1 cellular context compared by ENCODE assay signal in genomic region chr4:185916231-185916630, GRCh38.
TF ChIP-seq lines count a peak whose summit lies in the region.

No MANE protein-coding gene starts in this region.

TF ChIP-seq in GM23338, 12 proteins besides CTCF, POLR2A, EP300 and RAD21 (continued from another document):
- TF ChIP-seq CREB1 (CRISPR knock-in tag; IDR thresholded peaks at IDR 0.05; ENCODE audit: low read depth) (no peak), ZNF331 (CRISPR knock-in tag; IDR thresholded peaks at IDR 0.05; ENCODE audit: low read depth) (no peak), NANOG (IDR thresholded peaks at IDR 0.05; ENCODE audit: borderline replicate concordance) (no peak)
- TF ChIP-seq, protein P1, sequence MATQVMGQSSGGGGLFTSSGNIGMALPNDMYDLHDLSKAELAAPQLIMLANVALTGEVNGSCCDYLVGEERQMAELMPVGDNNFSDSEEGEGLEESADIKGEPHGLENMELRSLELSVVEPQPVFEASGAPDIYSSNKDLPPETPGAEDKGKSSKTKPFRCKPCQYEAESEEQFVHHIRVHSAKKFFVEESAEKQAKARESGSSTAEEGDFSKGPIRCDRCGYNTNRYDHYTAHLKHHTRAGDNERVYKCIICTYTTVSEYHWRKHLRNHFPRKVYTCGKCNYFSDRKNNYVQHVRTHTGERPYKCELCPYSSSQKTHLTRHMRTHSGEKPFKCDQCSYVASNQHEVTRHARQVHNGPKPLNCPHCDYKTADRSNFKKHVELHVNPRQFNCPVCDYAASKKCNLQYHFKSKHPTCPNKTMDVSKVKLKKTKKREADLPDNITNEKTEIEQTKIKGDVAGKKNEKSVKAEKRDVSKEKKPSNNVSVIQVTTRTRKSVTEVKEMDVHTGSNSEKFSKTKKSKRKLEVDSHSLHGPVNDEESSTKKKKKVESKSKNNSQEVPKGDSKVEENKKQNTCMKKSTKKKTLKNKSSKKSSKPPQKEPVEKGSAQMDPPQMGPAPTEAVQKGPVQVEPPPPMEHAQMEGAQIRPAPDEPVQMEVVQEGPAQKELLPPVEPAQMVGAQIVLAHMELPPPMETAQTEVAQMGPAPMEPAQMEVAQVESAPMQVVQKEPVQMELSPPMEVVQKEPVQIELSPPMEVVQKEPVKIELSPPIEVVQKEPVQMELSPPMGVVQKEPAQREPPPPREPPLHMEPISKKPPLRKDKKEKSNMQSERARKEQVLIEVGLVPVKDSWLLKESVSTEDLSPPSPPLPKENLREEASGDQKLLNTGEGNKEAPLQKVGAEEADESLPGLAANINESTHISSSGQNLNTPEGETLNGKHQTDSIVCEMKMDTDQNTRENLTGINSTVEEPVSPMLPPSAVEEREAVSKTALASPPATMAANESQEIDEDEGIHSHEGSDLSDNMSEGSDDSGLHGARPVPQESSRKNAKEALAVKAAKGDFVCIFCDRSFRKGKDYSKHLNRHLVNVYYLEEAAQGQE (IDR thresholded peaks at IDR 0.05; ENCODE audit: unreplicated experiment), result no peak
TF ChIP-seq in GM23338: peak in this region for 0.
